8 cellular contexts compared by ENCODE assay signal in the genomic region with DNA sequence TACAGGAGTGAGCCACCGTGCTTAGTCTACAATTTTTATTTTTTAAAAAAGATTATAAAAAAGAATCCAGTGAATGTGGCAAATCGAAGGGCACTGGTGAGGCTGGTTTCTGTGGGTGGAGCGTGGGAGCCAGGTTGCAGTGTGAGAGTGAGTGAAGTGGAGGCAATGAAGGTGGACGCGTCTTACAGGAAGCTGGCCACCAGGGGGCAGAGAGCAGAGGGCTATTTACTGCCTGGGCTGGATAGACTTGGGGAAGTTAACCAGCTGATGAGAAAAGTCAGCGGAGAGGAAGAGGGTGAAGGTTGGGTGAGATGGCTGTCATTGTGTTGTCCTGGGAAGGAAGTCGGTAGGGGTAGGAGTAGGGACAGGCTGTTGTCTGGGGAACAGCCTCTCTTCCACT. TPM values are rescaled to one million over a fixed set of nuclear protein-coding genes. Genes with fewer than 3 reads are reported as not detected.
DNase-seq lines count a peak whose midpoint lies in the region; ATAC-seq lines count a peak whose summit lies in the region.

No MANE protein-coding gene starts in this region.

- POLR2A ChIA-PET in activated naive CD8-positive, alpha-beta T cell treated with anti-CD3 and anti-CD28 coated beads, Interleukin-2, amount 10 ng/mL, durations not matched to agents 7 days and 5 days (lab: Charles Lee): no interaction called here

- no peak overlapping the region for H3K27ac Mint-ChIP-seq in activated naive CD8-positive, alpha-beta T cell treated with anti-CD3 and anti-CD28 coated beads, Interleukin-2, amount 10 ng/mL, durations not matched to agents 7 days and 5 days

- peaks cover 2% of the 10 kb centered on the region for H3K4me1 Mint-ChIP-seq in activated naive CD8-positive, alpha-beta T cell treated with anti-CD3 and anti-CD28 coated beads, Interleukin-2, amount 10 ng/mL, durations not matched to agents 7 days and 5 days

- no peak overlapping the region for H3K4me3 Mint-ChIP-seq in activated naive CD8-positive, alpha-beta T cell treated with anti-CD3 and anti-CD28 coated beads, Interleukin-2, amount 10 ng/mL, durations not matched to agents 7 days and 5 days

- peak; percentile 41 for DNase-seq in EL
- peak; percentile 72 for DNase-seq in OCI-M1 (lab: John Stamatoyannopoulos, UW)
- peak; percentile 48 for DNase-seq in activated naive CD8-positive, alpha-beta T cell treated with anti-CD3 and anti-CD28 coated beads, Interleukin-2, amount 10 ng/mL, durations not matched to agents 7 days and 5 days
- DNase-seq in inferior parietal cortex (ENCODE audit: extremely low spot score): peak; percentile 15
- peak; percentile 11 for DNase-seq in stimulated activated CD8-positive, alpha-beta memory T cell treated with anti-CD3 and anti-CD28 coated beads, Interleukin-12 subunit alpha, Interleukin-12 subunit beta, amount 100 ng/mL, for 24 hours (ENCODE audit: extremely low read depth)
- no peak for DNase-seq in effector CD4-positive, alpha-beta T cell

- peak; percentile 95 for ATAC-seq in GM19467 (IDR thresholded peaks at IDR 0.05; ENCODE audit: unreplicated experiment)
- ATAC-seq in HG03520 (IDR thresholded peaks at IDR 0.05; ENCODE audit: unreplicated experiment): peak; percentile 82
- peak; percentile 74 for ATAC-seq in activated naive CD8-positive, alpha-beta T cell treated with anti-CD3 and anti-CD28 coated beads, Interleukin-2, amount 10 ng/mL, durations not matched to agents 7 days and 5 days (ENCODE audit: low read depth)

- H3K36me3 Mint-ChIP-seq in activated naive CD8-positive, alpha-beta T cell treated with anti-CD3 and anti-CD28 coated beads, Interleukin-2, amount 10 ng/mL, durations not matched to agents 7 days and 5 days: no peaks in the 10 kb centered on the region

- peaks cover 21% of the 10 kb centered on the region for H3K27me3 Mint-ChIP-seq in activated naive CD8-positive, alpha-beta T cell treated with anti-CD3 and anti-CD28 coated beads, Interleukin-2, amount 10 ng/mL, durations not matched to agents 7 days and 5 days

- no peaks in the 10 kb centered on the region for H3K9me3 Mint-ChIP-seq in activated naive CD8-positive, alpha-beta T cell treated with anti-CD3 and anti-CD28 coated beads, Interleukin-2, amount 10 ng/mL, durations not matched to agents 7 days and 5 days

RNA-seq across cellular contexts. Expression of a gene that starts 6.8 kb away (rescaled TPM):
- not detected for total RNA-seq in activated naive CD8-positive, alpha-beta T cell treated with anti-CD3 and anti-CD28 coated beads, Interleukin-2, amount 10 ng/mL, durations not matched to agents 7 days and 5 days

RNA-seq across cellular contexts. Expression of a gene that starts 26.8 kb away (rescaled TPM):
- total RNA-seq in activated naive CD8-positive, alpha-beta T cell treated with anti-CD3 and anti-CD28 coated beads, Interleukin-2, amount 10 ng/mL, durations not matched to agents 7 days and 5 days: not detected
